ENCODE assay signal across 1 cellular context in genomic region chr5:54390015-54390414, GRCh38.
TF ChIP-seq lines count a peak whose summit lies in the region.

No MANE protein-coding gene starts in this region.

TF ChIP-seq in SK-N-SH, 30 proteins besides CTCF, POLR2A, EP300 and RAD21 (continued from another document):
- TF ChIP-seq REST (IDR thresholded peaks at IDR 0.05; ENCODE audit: low read depth, low read length) (no peak), TCF12 (IDR thresholded peaks at IDR 0.05) (peak; percentile 89), FOXJ3 (CRISPR knock-in tag; IDR thresholded peaks at IDR 0.05) (no peak), TAF1 (IDR thresholded peaks at IDR 0.05; ENCODE audit: borderline replicate concordance, low read depth, low read length) (no peak), PBX3 (IDR thresholded peaks at IDR 0.05) (peak; percentile 84), ELF1 (IDR thresholded peaks at IDR 0.05) (no peak)
